In the genomic region with DNA sequence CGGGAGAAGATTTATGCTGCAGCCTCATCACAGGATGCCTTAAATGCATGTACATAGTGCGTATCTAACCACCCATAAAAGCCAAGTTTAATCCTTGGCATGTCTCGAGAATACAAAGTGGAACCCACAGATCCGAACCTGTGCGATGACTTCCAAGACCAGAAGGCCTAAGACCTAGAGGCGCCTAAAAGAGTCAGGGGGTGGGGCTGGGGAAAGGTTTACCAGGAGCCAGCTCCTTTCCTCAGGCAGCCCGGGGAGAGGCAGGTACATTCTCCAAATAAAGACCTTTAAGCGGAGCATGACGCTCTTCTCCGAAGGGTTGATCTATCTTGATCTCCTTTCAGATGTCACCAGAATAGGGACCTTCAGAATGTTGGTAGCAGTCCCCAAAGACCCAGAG, we compare ENCODE assay signal across 1 cellular context.
TF ChIP-seq lines count a peak whose summit lies in the region.

No MANE protein-coding gene starts in this region.

TF ChIP-seq in H1, 55 proteins besides CTCF, POLR2A, EP300 and RAD21:
- TF ChIP-seq KDM5A (IDR thresholded peaks at IDR 0.05; ENCODE audit: low read length) (no peak), RNF2 (IDR thresholded peaks at IDR 0.05; ENCODE audit: borderline replicate concordance, low read depth, low read length, missing control alignments, poor library complexity, severe bottlenecking) (peak; percentile 38), SUZ12 (IDR thresholded peaks at IDR 0.05; ENCODE audit: low read length) (peak; percentile 44; the same call in 1 of the 2 replicates), RFX5 (IDR thresholded peaks at IDR 0.05; ENCODE audit: borderline replicate concordance, low read depth, low read length) (no peak)
